ENCODE assay signal across 7 cellular contexts in genomic region chr11:62730076-62730475, GRCh38. TPM values are rescaled to one million over a fixed set of nuclear protein-coding genes. Genes with fewer than 3 reads are reported as not detected.
A peak's percentile ranks its signal among the peaks of the same experiment; 100 is the strongest.
DNase-seq lines count a peak whose midpoint lies in the region; ATAC-seq and TF ChIP-seq lines count a peak whose summit lies in the region.
"Not testable (repeated sequence)": the region's sequence is repeated elsewhere in the genome, so short reads cannot be mapped to it uniquely, and the experiment has no call there.
"Had no signal": no experiment of that assay in that cellular context is flagged by ENCODE, and none has a peak within 500 bp of the region (broad histone marks: within the 10 kb centered on the region; RNA-seq: fewer than 3 reads in every experiment).

No MANE protein-coding gene starts in this region.

- H3K27ac ChIP-seq in RWPE2 (ENCODE audit: poor library complexity, severe bottlenecking) (peak overlapping the region; percentile 89), esophagus squamous epithelium (peak overlapping the region in 3 of 4 donors; percentile 92 to 99 (median 94)), stomach (peak overlapping the region in 3 of 5 donors; percentile 90 to 95 (median 94))

- peak overlapping the region; percentile 38 for H3K27ac Mint-ChIP-seq in activated naive CD8-positive, alpha-beta T cell treated with anti-CD3 and anti-CD28 coated beads, Interleukin-2, amount 10 ng/mL, durations not matched to agents 7 days and 5 days
- peak overlapping the region; percentile 58 to 99 for H3K27ac Mint-ChIP-seq in natural killer cell

- WGBS in esophagus squamous epithelium, 2 donors = 42 to 56% methylated on average over 11 to 14 of the region's 14 CpGs
- WGBS in stomach, 5 donors = 70 to 82% (median 77%) methylated on average over 14 of the region's 14 CpGs

- H3K27me3 ChIP-seq in GM06990 (replicated peaks; ENCODE audit: control insufficient read depth, insufficient read depth, low read length); RWPE2 (ENCODE audit: insufficient read depth, poor library complexity, severe bottlenecking); esophagus squamous epithelium; stomach: not testable (repeated sequence)

- not testable (repeated sequence) for H3K9me3 Mint-ChIP-seq in activated naive CD8-positive, alpha-beta T cell treated with anti-CD3 and anti-CD28 coated beads, Interleukin-2, amount 10 ng/mL, durations not matched to agents 7 days and 5 days; natural killer cell

- not testable (repeated sequence) for ATAC-seq in RWPE2 (ENCODE audit: low read depth); activated naive CD8-positive, alpha-beta T cell treated with anti-CD3 and anti-CD28 coated beads, Interleukin-2, amount 10 ng/mL, durations not matched to agents 7 days and 5 days (ENCODE audit: low read depth); natural killer cell

- not testable (repeated sequence) for TF ChIP-seq CTCF in GM06990 (IDR thresholded peaks at IDR 0.05; ENCODE audit: insufficient read depth, low read length, poor library complexity, severe bottlenecking); RWPE2 (IDR thresholded peaks at IDR 0.05; ENCODE audit: poor library complexity, severe bottlenecking); esophagus squamous epithelium (IDR thresholded peaks at IDR 0.05); natural killer cell (IDR thresholded peaks at IDR 0.05); stomach (IDR thresholded peaks at IDR 0.05)

- not testable (repeated sequence) for H3K9me3 ChIP-seq in RWPE2 (ENCODE audit: severe bottlenecking); esophagus squamous epithelium; stomach

- not testable (repeated sequence) for TF ChIP-seq POLR2A in esophagus squamous epithelium (IDR thresholded peaks at IDR 0.05); stomach (IDR thresholded peaks at IDR 0.05)

- peaks cover 24% of the 10 kb centered on the region for H3K36me3 Mint-ChIP-seq in activated naive CD8-positive, alpha-beta T cell treated with anti-CD3 and anti-CD28 coated beads, Interleukin-2, amount 10 ng/mL, durations not matched to agents 7 days and 5 days
- H3K36me3 Mint-ChIP-seq in natural killer cell = not testable (repeated sequence)

- H3K27me3 Mint-ChIP-seq in activated naive CD8-positive, alpha-beta T cell treated with anti-CD3 and anti-CD28 coated beads, Interleukin-2, amount 10 ng/mL, durations not matched to agents 7 days and 5 days; natural killer cell (ENCODE audit: low read depth in 2 of 2): not testable (repeated sequence)

- not testable (repeated sequence) for H3K36me3 ChIP-seq in GM06990 (ENCODE audit: control insufficient read depth, insufficient read depth, low read length)
- H3K36me3 ChIP-seq in RWPE2 (ENCODE audit: low read depth) (peaks cover 58% of the 10 kb centered on the region), esophagus squamous epithelium (peaks cover 0 to 49% (median 1%) of the 10 kb centered on the region in 3 donors), stomach (peaks cover 20 to 43% (median 37%) of the 10 kb centered on the region in 4 donors)

- peak overlapping the region; percentile 100 for H3K4me3 Mint-ChIP-seq in activated naive CD8-positive, alpha-beta T cell treated with anti-CD3 and anti-CD28 coated beads, Interleukin-2, amount 10 ng/mL, durations not matched to agents 7 days and 5 days
- peak overlapping the region; percentile 72 for H3K4me3 Mint-ChIP-seq in natural killer cell

- H3K4me1 ChIP-seq in RWPE2 (ENCODE audit: insufficient read depth, poor library complexity, severe bottlenecking) = not testable (repeated sequence)
- H3K4me1 ChIP-seq in esophagus squamous epithelium (peaks cover 17 to 57% (median 23%) of the 10 kb centered on the region in 3 donors), stomach (peaks cover 20 to 61% (median 38%) of the 10 kb centered on the region in 4 donors)

- H3K4me3 ChIP-seq in GM06990 (replicated peaks; ENCODE audit: low read depth, low read length) = peak overlapping the region; percentile 94
- H3K4me3 ChIP-seq in RWPE2 (ENCODE audit: severe bottlenecking) = peak overlapping the region; percentile 67
- peak overlapping the region; percentile 72 to 93 (median 77) for H3K4me3 ChIP-seq in esophagus squamous epithelium
- peak overlapping the region; percentile 88 to 99 (median 93) for H3K4me3 ChIP-seq in stomach

- not testable (repeated sequence) for DNase-seq in GM06990 (ENCODE audit: extremely low read depth, insufficient read length); RWPE2 (ENCODE audit: low spot score); esophagus squamous epithelium (lab: John Stamatoyannopoulos, UW); natural killer cell; stomach
- DNase-seq in activated naive CD8-positive, alpha-beta T cell treated with anti-CD3 and anti-CD28 coated beads, Interleukin-2, amount 10 ng/mL, durations not matched to agents 7 days and 5 days = peak; percentile 10

- peaks cover 26% of the 10 kb centered on the region for H3K4me1 Mint-ChIP-seq in activated naive CD8-positive, alpha-beta T cell treated with anti-CD3 and anti-CD28 coated beads, Interleukin-2, amount 10 ng/mL, durations not matched to agents 7 days and 5 days
- H3K4me1 Mint-ChIP-seq in natural killer cell = peaks cover 34 to 42% of the 10 kb centered on the region in 2 donors

- POLR2A ChIA-PET in activated naive CD8-positive, alpha-beta T cell treated with anti-CD3 and anti-CD28 coated beads, Interleukin-2, amount 10 ng/mL, durations not matched to agents 7 days and 5 days (lab: Charles Lee) = interaction anchor here (0.6 to 8.3 kb wide), 10 partner anchors 21 to 178 kb away, joined by 3 to 107 read pairs (median 23); partner anchors contain the start of genes BSCL2, GNG3, LBHD1 and POLR2G

- intact Hi-C loops in esophagus squamous epithelium (cut with DNase I); natural killer cell (cut with micrococcal nuclease); stomach (cut with DNase I; ENCODE audit: low total_unique reads): not testable (repeated sequence)

- not testable (repeated sequence) for TF ChIP-seq EP300 in stomach (IDR thresholded peaks at IDR 0.05)

RNA-seq across cellular contexts. Expression of gene TTC9C, which starts 1.8 kb away (rescaled TPM):
- total RNA-seq in activated naive CD8-positive, alpha-beta T cell treated with anti-CD3 and anti-CD28 coated beads, Interleukin-2, amount 10 ng/mL, durations not matched to agents 7 days and 5 days = 10 to 100 TPM; 49.5 to 56.4 TPM
- total RNA-seq in esophagus squamous epithelium (10 to 100 TPM in 3 of 4 donors, 1 to 10 TPM in 1; 9.6 to 21.3 (median 15.0) TPM), natural killer cell (10 to 100 TPM; 18.3 to 27.2 (median 23.2) TPM), stomach (10 to 100 TPM in 1 of 5 donors, 1 to 10 TPM in 3, under 1 TPM in 1; 0.89 to 26.6 (median 8.2) TPM)
- polyA plus RNA-seq in stomach = 10 to 100 TPM; 16.6 to 33.6 (median 26.0) TPM

RNA-seq across cellular contexts. Expression of gene HNRNPUL2, which starts 2.8 kb away (rescaled TPM):
- 10 to 100 TPM; 67.9 to 72.5 TPM for total RNA-seq in activated naive CD8-positive, alpha-beta T cell treated with anti-CD3 and anti-CD28 coated beads, Interleukin-2, amount 10 ng/mL, durations not matched to agents 7 days and 5 days
- 10 to 100 TPM; 14.4 to 33.0 (median 26.4) TPM for total RNA-seq in esophagus squamous epithelium
- 10 to 100 TPM; 58.0 to 73.1 (median 69.3) TPM for total RNA-seq in natural killer cell
- 10 to 100 TPM; 10.3 to 73.5 (median 36.0) TPM for total RNA-seq in stomach
- 10 to 100 TPM; 25.1 to 28.6 (median 27.3) TPM for polyA plus RNA-seq in stomach

RNA-seq across cellular contexts. Expression of gene GNG3, which starts 22.6 kb away (rescaled TPM):
- not detected for total RNA-seq in activated naive CD8-positive, alpha-beta T cell treated with anti-CD3 and anti-CD28 coated beads, Interleukin-2, amount 10 ng/mL, durations not matched to agents 7 days and 5 days
- total RNA-seq in esophagus squamous epithelium (not detected), natural killer cell (not detected), stomach (not detected)
- under 1 TPM in 1 of 3 donors, not detected in 2; 0.75 TPM for polyA plus RNA-seq in stomach
- total RNA-seq: aorta had no signal

RNA-seq across cellular contexts. Expression of gene BSCL2, which starts 22.9 kb away (rescaled TPM):
- 10 to 100 TPM; 29.9 to 39.4 TPM for total RNA-seq in activated naive CD8-positive, alpha-beta T cell treated with anti-CD3 and anti-CD28 coated beads, Interleukin-2, amount 10 ng/mL, durations not matched to agents 7 days and 5 days
- total RNA-seq in esophagus squamous epithelium (10 to 100 TPM; 25.7 to 69.4 (median 32.6) TPM), natural killer cell (10 to 100 TPM; 19.7 to 22.0 (median 21.2) TPM), stomach (100 to 1,000 TPM in 3 of 5 donors, 10 to 100 TPM in 2; 29.9 to 144 (median 110) TPM)
- polyA plus RNA-seq in stomach = 10 to 100 TPM; 63.4 to 95.9 (median 92.6) TPM

RNA-seq across cellular contexts. Expression of gene ZBTB3, which starts 23.9 kb away (rescaled TPM):
- total RNA-seq in activated naive CD8-positive, alpha-beta T cell treated with anti-CD3 and anti-CD28 coated beads, Interleukin-2, amount 10 ng/mL, durations not matched to agents 7 days and 5 days = 10 to 100 TPM; 14.0 to 17.1 TPM
- 1 to 10 TPM; 4.7 to 7.7 (median 6.9) TPM for total RNA-seq in esophagus squamous epithelium
- total RNA-seq in natural killer cell = 1 to 10 TPM; 5.4 to 9.6 (median 8.8) TPM
- 10 to 100 TPM in 2 of 5 donors, 1 to 10 TPM in 2, not detected in 1; 4.2 to 16.5 (median 9.5) TPM for total RNA-seq in stomach
- polyA plus RNA-seq in stomach = 1 to 10 TPM; 3.3 to 6.9 (median 3.4) TPM
